In the genomic region with DNA sequence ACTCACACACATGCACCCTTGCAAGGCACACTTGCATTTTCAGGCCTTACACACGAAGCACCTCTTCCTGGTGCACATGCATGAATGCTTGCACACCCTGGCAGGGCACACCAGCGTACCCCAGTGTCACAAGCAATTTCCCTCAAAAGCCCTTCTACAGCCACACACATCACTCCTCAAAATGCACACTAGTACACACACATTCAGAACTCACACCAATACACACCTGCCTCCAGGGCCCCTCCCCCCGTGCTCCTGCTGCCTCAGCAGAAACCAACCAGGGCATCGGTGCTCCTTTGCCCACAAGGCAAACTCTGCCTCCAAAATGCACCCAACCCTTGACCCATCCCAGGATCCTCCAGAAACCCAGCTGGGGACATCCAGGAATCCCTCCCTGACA, we compare ENCODE assay signal across 1 cellular context.
TF ChIP-seq lines count a peak whose summit lies in the region.

No MANE protein-coding gene starts in this region.

TF ChIP-seq in neural cell, 6 proteins besides CTCF, POLR2A, EP300 and RAD21 (continued from another document):
- TF ChIP-seq MXI1 (conservative IDR thresholded peaks at IDR 0.05; ENCODE audit: poor library complexity, severe bottlenecking) (no peak), TAF1 (IDR thresholded peaks at IDR 0.05; ENCODE audit: low read depth) (no peak), EZH2 (IDR thresholded peaks at IDR 0.05; ENCODE audit: borderline replicate concordance, insufficient read depth, low read length, poor library complexity, severe bottlenecking) (no peak)
